In the genomic region with DNA sequence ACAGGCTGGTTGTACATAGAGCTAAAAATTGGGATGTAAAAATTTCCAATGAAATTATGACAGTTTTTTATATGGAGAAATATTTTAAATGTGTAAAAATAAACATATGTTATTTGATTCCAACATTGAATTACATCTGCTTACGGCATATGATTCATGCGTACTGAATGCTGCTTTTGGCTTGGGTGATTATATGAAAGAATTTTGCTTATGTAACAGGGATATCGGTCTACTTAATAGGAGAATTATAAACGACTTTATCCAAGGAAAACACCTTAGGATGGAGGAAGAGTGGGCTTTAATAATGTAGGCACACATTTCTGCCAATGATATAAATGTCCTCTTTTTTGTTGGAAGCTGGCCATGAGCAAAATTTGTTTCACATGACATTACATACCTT, we compare ENCODE assay signal across 23 cellular contexts.
"Had no signal": no experiment of that assay in that cellular context is flagged by ENCODE, and none has a peak within 500 bp of the region (broad histone marks: within the 10 kb centered on the region; RNA-seq: fewer than 3 reads in every experiment).

No MANE protein-coding gene starts in this region.

- H3K4me3 ChIP-seq: adrenal gland, ascending aorta, heart left ventricle, smooth muscle cell, testis, vagina had no signal

- H3K4me1 ChIP-seq: adrenal gland, ascending aorta, heart left ventricle, testis, vagina had no signal

- H3K9me3 ChIP-seq: adrenal gland, ascending aorta, neutrophil, testis, vagina had no signal

- H3K27me3 ChIP-seq: adrenal gland, ascending aorta, brain microvascular endothelial cell, heart left ventricle, neutrophil, testis, vagina had no signal

- H3K36me3 ChIP-seq: adrenal gland, ascending aorta, brain microvascular endothelial cell, heart left ventricle, neutrophil, vagina had no signal

- H3K27ac ChIP-seq: adrenal gland, ascending aorta, brain microvascular endothelial cell, heart left ventricle, neutrophil, testis, vagina had no signal

- DNase-seq: activated gamma-delta T cell treated with Interleukin-2 at 50 U/mL for 16 hours; activated T-cell treated with anti-CD3 and anti-CD28 coated beads, Interleukin-2, amount 50 U/mL, for 1 hour; adrenal gland; brain microvascular endothelial cell; caudate nucleus; effector memory CD4-positive, alpha-beta T cell; heart left ventricle; islet precursor cell; left colon; mesenchymal stem cell; posterior cingulate gyrus; stimulated activated CD4-positive, alpha-beta T cell treated with anti-CD3 and anti-CD28 coated beads, Interleukin-2, amount 100 ng/mL, for 48 hours; stimulated activated CD8-positive, alpha-beta memory T cell treated with anti-CD3 and anti-CD28 coated beads, Interleukin-4, amount 100 ng/mL, for 48 hours; stimulated activated naive B cell treated with anti-CD40 and anti-IgM and Interleukin-4, amounts not matched to agents 10 μg/mL and 1 μg/mL and 100 μg/mL, for 72 hours; T1000; testis had no signal

- ATAC-seq: activated naive CD4-positive, alpha-beta T cell treated with anti-CD3 and anti-CD28 coated beads, Interleukin-2, amount 50 U/mL, for 72 hours; heart left ventricle; left colon; sciatic nerve; stimulated activated naive B cell treated with anti-CD40 and anti-IgM and Interleukin-4, amounts not matched to agents 10 μg/mL and 1 μg/mL and 100 μg/mL, for 72 hours; WTC11 had no signal
